ENCODE assay signal across 8 cellular contexts in the genomic region with DNA sequence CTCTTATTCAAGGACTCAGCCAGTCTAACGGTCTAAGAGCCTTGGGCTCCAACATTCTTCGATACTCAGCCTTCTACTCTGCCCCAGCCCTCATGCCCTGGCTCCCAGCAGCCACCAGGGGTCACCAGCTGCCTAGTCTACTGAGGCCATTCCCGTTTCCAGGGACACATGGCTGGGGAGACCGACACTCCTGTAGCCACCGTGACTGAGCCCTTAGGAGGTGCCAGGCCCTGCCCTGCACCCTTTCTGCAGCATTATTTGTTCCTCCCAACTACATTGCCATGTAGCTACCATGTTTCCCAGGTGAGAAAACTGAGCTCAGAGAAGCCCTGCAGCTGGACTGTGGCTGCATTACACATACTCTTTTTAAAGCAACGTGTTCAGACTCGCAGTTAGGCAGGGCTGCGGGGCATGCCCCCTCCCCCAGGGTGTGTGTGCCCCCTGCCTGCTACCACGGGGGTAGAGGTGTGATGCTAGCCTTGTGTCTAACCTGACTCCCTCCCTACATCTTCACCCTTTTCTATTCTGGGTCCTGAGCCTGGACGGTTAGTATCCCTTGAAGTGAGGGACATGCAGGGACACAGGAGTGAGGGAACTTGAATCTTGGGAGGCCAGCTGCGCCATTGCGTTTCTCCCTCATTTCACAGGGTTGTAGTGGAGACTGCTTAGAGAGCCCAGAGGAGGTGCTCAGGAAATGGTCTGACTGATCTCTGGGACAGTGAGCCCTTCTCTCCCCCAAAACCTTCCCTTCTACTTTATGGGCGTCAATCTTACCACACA. TPM values are rescaled to one million over a fixed set of nuclear protein-coding genes. Genes with fewer than 3 reads are reported as not detected.
DNase-seq lines count a peak whose midpoint lies in the region; ATAC-seq and TF ChIP-seq lines count a peak whose summit lies in the region.

No MANE protein-coding gene starts in this region.

- H3K27ac ChIP-seq in DND-41 (ENCODE audit: low read length) (peak overlapping the region; percentile 2; the same call in 1 of the 2 replicates), foreskin keratinocyte (no peak overlapping the region)

- no peak overlapping the region for H3K9ac ChIP-seq in DND-41 (ENCODE audit: low read depth, low read length)

- no peaks in the 10 kb centered on the region for H3K27me3 ChIP-seq in DND-41 (ENCODE audit: insufficient read depth, low read length, poor library complexity)
- H3K27me3 ChIP-seq in foreskin keratinocyte, result no peaks in the 10 kb centered on the region

- DNase-seq in DND-41 (peak; percentile 69), LHCN-M2 (ENCODE audit: low read depth) (peak; percentile 61), foreskin keratinocyte (peak; percentile 46 to 73), occipital lobe (lab: John Stamatoyannopoulos, UW) (peak; percentile 68)
- DNase-seq in activated gamma-delta T cell treated with anti-CD3 and anti-CD28 coated beads, Interleukin-2, amount 50 U/mL, for 16 hours (ENCODE audit: low read depth), result peak; percentile 32

- no peaks in the 10 kb centered on the region for H3K9me3 ChIP-seq in DND-41 (ENCODE audit: insufficient read depth, low read length, severe bottlenecking)

- TF ChIP-seq CTCF in DND-41 (IDR thresholded peaks at IDR 0.05; ENCODE audit: borderline replicate concordance, extremely low read depth, low read length, poor library complexity, severe bottlenecking) (peak; percentile 91), foreskin keratinocyte (conservative IDR thresholded peaks at IDR 0.05) (peak; percentile 93)

- H3K79me2 ChIP-seq in DND-41 (ENCODE audit: insufficient read depth, low read length), result no peaks in the 10 kb centered on the region

- no peak overlapping the region for H3K4me3 ChIP-seq in DND-41 (ENCODE audit: low read depth in 1 of 2, low read length in 2 of 2)

- H2AFZ ChIP-seq in DND-41 (ENCODE audit: low read depth, low read length), result no peak overlapping the region

- 0 out of 2 replicates have a peak, but pooled peaks cover 3% of the 10 kb centered on the region for H3K4me1 ChIP-seq in DND-41 (ENCODE audit: insufficient read depth, low read length)
- H3K4me1 ChIP-seq in foreskin keratinocyte, result peaks cover 11% of the 10 kb centered on the region

- H4K20me1 ChIP-seq in DND-41 (ENCODE audit: insufficient read depth, low read length), result peaks cover 6% of the 10 kb centered on the region; the same call in 1 of the 2 replicates

- H3K4me2 ChIP-seq in DND-41 (ENCODE audit: insufficient read depth, low read length), result no peak overlapping the region

- ATAC-seq in DND-41 (ENCODE audit: insufficient read depth, low read depth) (peak; percentile 78), foreskin keratinocyte (peak; percentile 81), GM19397 (IDR thresholded peaks at IDR 0.05; ENCODE audit: unreplicated experiment) (no peak), HG03135 (IDR thresholded peaks at IDR 0.05; ENCODE audit: unreplicated experiment) (no peak)

- peaks cover 59% of the 10 kb centered on the region for H3K36me3 ChIP-seq in DND-41 (ENCODE audit: insufficient read depth, low read length)

TF ChIP-seq in PFSK-1, 5 proteins besides CTCF, POLR2A, EP300 and RAD21:
- no peak for TF ChIP-seq SIN3A (IDR thresholded peaks at IDR 0.05; ENCODE audit: borderline replicate concordance, insufficient read depth, low read length)
- 0 out of 2 replicates have a peak, but pooled peaks have one; percentile 22 for TF ChIP-seq TAF1 (IDR thresholded peaks at IDR 0.05; ENCODE audit: borderline replicate concordance, insufficient read depth, low read length)
- TF ChIP-seq FOXP2 (optimal IDR thresholded peaks at IDR 0.05; ENCODE audit: borderline replicate concordance, extremely low read depth, extremely low read length, insufficient read depth), result peak; percentile 36
- TF ChIP-seq POLR2AphosphoS5 (IDR thresholded peaks at IDR 0.05; ENCODE audit: low read depth, low read length), result 0 out of 2 replicates have a peak, but pooled peaks have one; percentile 28
TF ChIP-seq in PFSK-1: peak in this region for 3.

RNA-seq across cellular contexts. Expression of gene ATG16L2, which starts 17.5 kb away (rescaled TPM):
- total RNA-seq in LHCN-M2 (2014; rRNA removed) (8.0 and 9.8 TPM in 2 replicates), foreskin keratinocyte (13.1 and 15.0 TPM in 2 replicates), occipital lobe (4.2 TPM)
- 3.0 TPM for polyA plus RNA-seq in LHCN-M2 (2012)
- 2.8 TPM for polyA plus RNA-seq in PFSK-1 (2012; ENCODE audit: insufficient read length, low read depth)
- 12.5 and 12.8 TPM in 2 replicates for polyA plus RNA-seq in foreskin keratinocyte

RNA-seq across cellular contexts. Expression of gene STARD10, which starts 37.9 kb away (rescaled TPM):
- total RNA-seq in LHCN-M2 (2014; rRNA removed) (3.2 and 7.4 TPM in 2 replicates), foreskin keratinocyte (77.4 and 80.2 TPM in 2 replicates), occipital lobe (20.4 TPM)
- polyA plus RNA-seq in LHCN-M2 (2012), result 7.9 TPM
- polyA plus RNA-seq in PFSK-1 (2012; ENCODE audit: insufficient read length, low read depth), result 76.4 TPM
- 110 and 113 TPM in 2 replicates for polyA plus RNA-seq in foreskin keratinocyte

Comparison
In these comparisons a context has a peak if more than half of its experiments do, and no peak if none do; other contexts are left out.
1. ATAC-seq: peak in DND-41 (single experiment) and foreskin keratinocyte (single experiment); none in GM19397 (single experiment) and HG03135 (single experiment).
2. Peak in every context shown above with its lines, with median percentiles within 50 percentile points of each other: DNase-seq.